ENCODE assay signal across 15 cellular contexts in the genomic region with DNA sequence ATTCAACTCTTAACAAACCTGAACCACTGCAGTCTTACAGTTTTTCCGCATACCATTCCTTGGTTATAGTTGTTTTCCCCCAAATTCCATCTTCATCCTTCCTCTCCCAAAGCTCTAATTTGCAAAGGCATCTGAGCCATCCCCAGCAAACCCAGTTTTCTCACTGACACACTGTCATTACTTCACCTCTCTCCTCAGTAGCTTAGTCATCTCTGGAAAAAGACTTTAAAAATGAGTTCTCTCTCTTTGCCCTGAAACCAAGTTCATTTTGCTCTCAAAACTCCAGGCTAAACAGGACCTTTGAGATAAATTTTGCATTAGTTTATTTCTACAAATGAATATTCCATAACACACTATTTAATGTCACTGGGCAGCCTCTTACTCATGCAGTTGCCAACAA.
DNase-seq lines count a peak whose midpoint lies in the region; ATAC-seq and TF ChIP-seq lines count a peak whose summit lies in the region.
"Had no signal": no experiment of that assay in that cellular context is flagged by ENCODE, and none has a peak within 500 bp of the region (broad histone marks: within the 10 kb centered on the region; RNA-seq: fewer than 3 reads in every experiment).

No MANE protein-coding gene starts in this region.

- H4K5ac ChIP-seq in mesendoderm (ENCODE audit: low read length) = no peak overlapping the region

- H3K4me1 Mint-ChIP-seq in brain = peaks cover 22% of the 10 kb centered on the region
- H3K4me1 Mint-ChIP-seq: B cell had no signal

- no peak overlapping the region for H2AK5ac ChIP-seq in mesendoderm (ENCODE audit: low read length)

- no peak overlapping the region for H2BK120ac ChIP-seq in mesendoderm (ENCODE audit: low read depth, low read length)

- no peaks in the 10 kb centered on the region for H3K79me2 ChIP-seq in mesendoderm (ENCODE audit: control insufficient read depth, insufficient read depth, low read length)
- H3K79me2 ChIP-seq in PC-3 (ENCODE audit: low read length) = no peaks in the 10 kb centered on the region

- H3K9me3 ChIP-seq in SJCRH30 (replicated peaks) (no peaks in the 10 kb centered on the region), PC-3 (ENCODE audit: low read length) (no peaks in the 10 kb centered on the region)

- intact Hi-C loops in PC-3 (cut with micrococcal nuclease) = no loop called here

- H3K4me2 ChIP-seq in mesendoderm (ENCODE audit: low read length) = no peak overlapping the region
- no peak overlapping the region for H3K4me2 ChIP-seq in PC-3 (ENCODE audit: low read length)
- H3K4me2 ChIP-seq: GM23338 had no signal

- no peak overlapping the region for H3K56ac ChIP-seq in mesendoderm (ENCODE audit: low read length)

- peak overlapping the region; percentile 28 for H3K27ac ChIP-seq in SJCRH30
- H3K27ac ChIP-seq in mesendoderm (ENCODE audit: low read depth, low read length) = no peak overlapping the region
- H3K27ac ChIP-seq in PC-3 (ENCODE audit: low read length) = no peak overlapping the region
- H3K27ac ChIP-seq: C4-2B, HL-60 had no signal

- no CpG with 5 or more reads among the region's 1 CpG for WGBS in mesendoderm (ENCODE audit: extremely low coverage, insufficient coverage, low lambda C conversion rate)

- H3F3A ChIP-seq in PC-3 (ENCODE audit: low read length, unreplicated experiment) = no peaks in the 10 kb centered on the region

- no peak overlapping the region for H3K23ac ChIP-seq in mesendoderm (ENCODE audit: low read length)

- BruUV-seq in PC-3 (replicated peaks; lab: Mats Ljungman, UMichigan) = no TSS peak

- H2AFZ ChIP-seq in PC-3 (ENCODE audit: low read length) = no peak overlapping the region
- H2AFZ ChIP-seq: GM23338 had no signal

- no peaks in the 10 kb centered on the region for H3K9me3 Mint-ChIP-seq in brain
- H3K9me3 Mint-ChIP-seq: CD4-positive, alpha-beta memory T cell; GM23338 had no signal

- H3K9me2 ChIP-seq in PC-3 (replicated peaks; ENCODE audit: low read length) = no peaks in the 10 kb centered on the region

- H3K4ac ChIP-seq in mesendoderm (ENCODE audit: low read depth, low read length) = no peak overlapping the region

- POLR2A ChIA-PET in PC-3 (lab: Charles Lee; ENCODE audit: unreplicated experiment) = no interaction called here

- no peaks in the 10 kb centered on the region for H3K79me1 ChIP-seq in mesendoderm (ENCODE audit: low read length)

- ATAC-seq in HG03469 (IDR thresholded peaks at IDR 0.05; ENCODE audit: unreplicated experiment) (peak; percentile 45), PC-3 (no peak)
- ATAC-seq: GM12878, GM23338 had no signal

- H3K4me3 Mint-ChIP-seq in brain = peak overlapping the region in 1 of 5 experiments; percentile 3
- H3K4me3 Mint-ChIP-seq: B cell; CD4-positive, alpha-beta memory T cell; GM23338 had no signal

- no peak for DNase-seq in SJCRH30
- peak; percentile 21 for DNase-seq in mesendoderm
- no peak for DNase-seq in PC-3
- DNase-seq in GM19240 (ENCODE audit: insufficient read length, low spot score) = no peak
- DNase-seq in OCI-M1 (lab: John Stamatoyannopoulos, UW) = no peak
- DNase-seq: CD4-positive, alpha-beta memory T cell; DMS79; H7 had no signal

- H3K18ac ChIP-seq in mesendoderm (ENCODE audit: low read length) = no peak overlapping the region

- TF ChIP-seq CTCF in brain (conservative IDR thresholded peaks at IDR 0.05) (no peak), PC-3 (conservative IDR thresholded peaks at IDR 0.05; ENCODE audit: low read depth, low read length) (no peak)

- H3K36me3 Mint-ChIP-seq in brain = no peaks in the 10 kb centered on the region
- H3K36me3 Mint-ChIP-seq: CD4-positive, alpha-beta memory T cell had no signal

- CTCF ChIA-PET in PC-3 (lab: Charles Lee) = no interaction called here

- no peaks in the 10 kb centered on the region for H3K27me3 Mint-ChIP-seq in brain
- H3K27me3 Mint-ChIP-seq: B cell had no signal

- H3K27me3 ChIP-seq in SJCRH30 (no peaks in the 10 kb centered on the region), mesendoderm (ENCODE audit: insufficient read depth, low read length, poor library complexity) (no peaks in the 10 kb centered on the region), PC-3 (ENCODE audit: low read length) (no peaks in the 10 kb centered on the region)

- H3K4me3 ChIP-seq in SJCRH30 (no peak overlapping the region), mesendoderm (ENCODE audit: low read length) (no peak overlapping the region), PC-3 (ENCODE audit: low read length) (no peak overlapping the region)
- H3K4me3 ChIP-seq: GM12878, GM23338 had no signal

- H3K36me3 ChIP-seq in SJCRH30 (no peaks in the 10 kb centered on the region), mesendoderm (ENCODE audit: control insufficient read depth, insufficient read depth, low read length) (no peaks in the 10 kb centered on the region), PC-3 (ENCODE audit: low read depth, low read length) (no peaks in the 10 kb centered on the region)

- peak overlapping the region in 4 of 5 experiments; percentile 1 to 77 (median 30) for H3K27ac Mint-ChIP-seq in brain
- H3K27ac Mint-ChIP-seq: B cell; CD4-positive, alpha-beta memory T cell; GM23338 had no signal

- H2BK5ac ChIP-seq in mesendoderm (ENCODE audit: low read length) = no peak overlapping the region

- no peak overlapping the region for H4K8ac ChIP-seq in mesendoderm (ENCODE audit: low read depth, low read length)

- H3K9ac ChIP-seq in mesendoderm (ENCODE audit: low read length) (no peak overlapping the region), PC-3 (ENCODE audit: low read length) (no peak overlapping the region)

- no peaks in the 10 kb centered on the region for H4K20me1 ChIP-seq in PC-3 (ENCODE audit: low read length)

- H2BK15ac ChIP-seq in mesendoderm (replicated peaks; ENCODE audit: low read depth) = no peak overlapping the region

- peaks cover 24% of the 10 kb centered on the region for H3K4me1 ChIP-seq in SJCRH30
- peaks cover 2% of the 10 kb centered on the region for H3K4me1 ChIP-seq in mesendoderm (ENCODE audit: control insufficient read depth, low read depth, low read length)
- H3K4me1 ChIP-seq in PC-3 (ENCODE audit: insufficient read depth, low read length) = no peaks in the 10 kb centered on the region
